Comparison of ENCODE assay signal across 1 cellular context in genomic region chr11:68121067-68121899, GRCh38.
A peak's percentile ranks its signal among the peaks of the same experiment; 100 is the strongest.
TF ChIP-seq lines count a peak whose summit lies in the region.

TSS of gene CHKA (minus strand) at chr11:68121388. CDS start at chr11:68121177, 211 bp downstream.

TF ChIP-seq in HepG2, 621 proteins besides CTCF, POLR2A, EP300 and RAD21 (continued from another document and continues in another):
- TF ChIP-seq ZNF451 (CRISPR knock-in tag; IDR thresholded peaks at IDR 0.05) = peak; percentile 47; the same call in 1 of the 2 replicates
- peak; percentile 38; the same call in 1 of the 2 replicates for TF ChIP-seq ELF3 (CRISPR knock-in tag; IDR thresholded peaks at IDR 0.05)
- no peak for TF ChIP-seq SMARCE1 (IDR thresholded peaks at IDR 0.05; ENCODE audit: borderline replicate concordance)
- TF ChIP-seq ZNF589 (CRISPR knock-in tag; conservative IDR thresholded peaks at IDR 0.05) = peak; percentile 80; the same call in 1 of the 2 replicates
- no peak for TF ChIP-seq SIN3B (IDR thresholded peaks at IDR 0.05; ENCODE audit: low read length)
- no peak for TF ChIP-seq MIXL1 (CRISPR knock-in tag; IDR thresholded peaks at IDR 0.05)
- TF ChIP-seq NFKB2 (CRISPR knock-in tag; IDR thresholded peaks at IDR 0.05; ENCODE audit: borderline replicate concordance) = peak; percentile 39; the same call in 1 of the 2 replicates
- no peak for TF ChIP-seq SCMH1 (CRISPR knock-in tag; IDR thresholded peaks at IDR 0.05; ENCODE audit: borderline replicate concordance)
- no peak for TF ChIP-seq HOXA5 (CRISPR knock-in tag; IDR thresholded peaks at IDR 0.05)
- TF ChIP-seq, protein P1, sequence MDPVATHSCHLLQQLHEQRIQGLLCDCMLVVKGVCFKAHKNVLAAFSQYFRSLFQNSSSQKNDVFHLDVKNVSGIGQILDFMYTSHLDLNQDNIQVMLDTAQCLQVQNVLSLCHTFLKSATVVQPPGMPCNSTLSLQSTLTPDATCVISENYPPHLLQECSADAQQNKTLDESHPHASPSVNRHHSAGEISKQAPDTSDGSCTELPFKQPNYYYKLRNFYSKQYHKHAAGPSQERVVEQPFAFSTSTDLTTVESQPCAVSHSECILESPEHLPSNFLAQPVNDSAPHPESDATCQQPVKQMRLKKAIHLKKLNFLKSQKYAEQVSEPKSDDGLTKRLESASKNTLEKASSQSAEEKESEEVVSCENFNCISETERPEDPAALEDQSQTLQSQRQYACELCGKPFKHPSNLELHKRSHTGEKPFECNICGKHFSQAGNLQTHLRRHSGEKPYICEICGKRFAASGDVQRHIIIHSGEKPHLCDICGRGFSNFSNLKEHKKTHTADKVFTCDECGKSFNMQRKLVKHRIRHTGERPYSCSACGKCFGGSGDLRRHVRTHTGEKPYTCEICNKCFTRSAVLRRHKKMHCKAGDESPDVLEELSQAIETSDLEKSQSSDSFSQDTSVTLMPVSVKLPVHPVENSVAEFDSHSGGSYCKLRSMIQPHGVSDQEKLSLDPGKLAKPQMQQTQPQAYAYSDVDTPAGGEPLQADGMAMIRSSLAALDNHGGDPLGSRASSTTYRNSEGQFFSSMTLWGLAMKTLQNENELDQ (CRISPR knock-in tag; IDR thresholded peaks at IDR 0.05; ENCODE audit: borderline replicate concordance) = no peak
- TF ChIP-seq DNMT3B (CRISPR knock-in tag; conservative IDR thresholded peaks at IDR 0.05) = no peak
- no peak for TF ChIP-seq ZNF382 (CRISPR knock-in tag; IDR thresholded peaks at IDR 0.05; ENCODE audit: borderline replicate concordance)
- no peak for TF ChIP-seq ZNF740 (CRISPR knock-in tag; IDR thresholded peaks at IDR 0.05)
- 0 out of 2 replicates have a peak, but pooled peaks have one; percentile 7 for TF ChIP-seq ZNF34 (CRISPR knock-in tag; IDR thresholded peaks at IDR 0.05; ENCODE audit: borderline replicate concordance)
- TF ChIP-seq SP4 (CRISPR knock-in tag; IDR thresholded peaks at IDR 0.05) = peak; percentile 66; the same call in 1 of the 2 replicates
- no peak for TF ChIP-seq ZNF75D (CRISPR knock-in tag; IDR thresholded peaks at IDR 0.05; ENCODE audit: borderline replicate concordance)
- no peak for TF ChIP-seq ZNF605 (CRISPR knock-in tag; IDR thresholded peaks at IDR 0.05)
- TF ChIP-seq, protein P2, sequence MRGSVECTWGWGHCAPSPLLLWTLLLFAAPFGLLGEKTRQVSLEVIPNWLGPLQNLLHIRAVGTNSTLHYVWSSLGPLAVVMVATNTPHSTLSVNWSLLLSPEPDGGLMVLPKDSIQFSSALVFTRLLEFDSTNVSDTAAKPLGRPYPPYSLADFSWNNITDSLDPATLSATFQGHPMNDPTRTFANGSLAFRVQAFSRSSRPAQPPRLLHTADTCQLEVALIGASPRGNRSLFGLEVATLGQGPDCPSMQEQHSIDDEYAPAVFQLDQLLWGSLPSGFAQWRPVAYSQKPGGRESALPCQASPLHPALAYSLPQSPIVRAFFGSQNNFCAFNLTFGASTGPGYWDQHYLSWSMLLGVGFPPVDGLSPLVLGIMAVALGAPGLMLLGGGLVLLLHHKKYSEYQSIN (CRISPR knock-in tag; IDR thresholded peaks at IDR 0.05; ENCODE audit: borderline replicate concordance) = no peak
- TF ChIP-seq, protein P3, sequence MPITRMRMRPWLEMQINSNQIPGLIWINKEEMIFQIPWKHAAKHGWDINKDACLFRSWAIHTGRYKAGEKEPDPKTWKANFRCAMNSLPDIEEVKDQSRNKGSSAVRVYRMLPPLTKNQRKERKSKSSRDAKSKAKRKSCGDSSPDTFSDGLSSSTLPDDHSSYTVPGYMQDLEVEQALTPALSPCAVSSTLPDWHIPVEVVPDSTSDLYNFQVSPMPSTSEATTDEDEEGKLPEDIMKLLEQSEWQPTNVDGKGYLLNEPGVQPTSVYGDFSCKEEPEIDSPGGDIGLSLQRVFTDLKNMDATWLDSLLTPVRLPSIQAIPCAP (CRISPR knock-in tag; IDR thresholded peaks at IDR 0.05; ENCODE audit: low read depth) = no peak
- peak; percentile 16; the same call in 1 of the 2 replicates for TF ChIP-seq ZNF431 (CRISPR knock-in tag; IDR thresholded peaks at IDR 0.05; ENCODE audit: borderline replicate concordance, low read depth)
- no peak for TF ChIP-seq HDAC1 (CRISPR knock-in tag; IDR thresholded peaks at IDR 0.05)
- TF ChIP-seq ZFY (CRISPR knock-in tag; IDR thresholded peaks at IDR 0.05) = no peak
- TF ChIP-seq, protein P4, sequence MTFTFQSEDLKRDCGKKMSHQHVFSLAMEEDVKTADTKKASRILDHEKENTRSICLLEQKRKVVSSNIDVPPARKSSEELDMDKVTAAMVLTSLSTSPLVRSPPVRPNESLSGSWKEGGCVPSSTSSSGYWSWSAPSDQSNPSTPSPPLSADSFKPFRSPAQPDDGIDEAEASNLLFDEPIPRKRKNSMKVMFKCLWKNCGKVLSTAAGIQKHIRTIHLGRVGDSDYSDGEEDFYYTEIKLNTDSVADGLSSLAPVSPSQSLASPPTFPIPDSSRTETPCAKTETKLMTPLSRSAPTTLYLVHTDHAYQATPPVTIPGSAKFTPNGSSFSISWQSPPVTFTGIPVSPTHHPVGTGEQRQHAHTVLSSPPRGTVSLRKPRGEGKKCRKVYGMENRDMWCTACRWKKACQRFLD (CRISPR knock-in tag; IDR thresholded peaks at IDR 0.05; ENCODE audit: borderline replicate concordance) = no peak
- TF ChIP-seq, protein P5, sequence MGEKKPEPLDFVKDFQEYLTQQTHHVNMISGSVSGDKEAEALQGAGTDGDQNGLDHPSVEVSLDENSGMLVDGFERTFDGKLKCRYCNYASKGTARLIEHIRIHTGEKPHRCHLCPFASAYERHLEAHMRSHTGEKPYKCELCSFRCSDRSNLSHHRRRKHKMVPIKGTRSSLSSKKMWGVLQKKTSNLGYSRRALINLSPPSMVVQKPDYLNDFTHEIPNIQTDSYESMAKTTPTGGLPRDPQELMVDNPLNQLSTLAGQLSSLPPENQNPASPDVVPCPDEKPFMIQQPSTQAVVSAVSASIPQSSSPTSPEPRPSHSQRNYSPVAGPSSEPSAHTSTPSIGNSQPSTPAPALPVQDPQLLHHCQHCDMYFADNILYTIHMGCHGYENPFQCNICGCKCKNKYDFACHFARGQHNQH (CRISPR knock-in tag; IDR thresholded peaks at IDR 0.05) = peak; percentile 69; the same call in 1 of the 2 replicates
- TF ChIP-seq SOX13 (IDR thresholded peaks at IDR 0.05) = no peak
- TF ChIP-seq SOX13 (CRISPR knock-in tag; conservative IDR thresholded peaks at IDR 0.05 in 1 of 2, IDR thresholded peaks at IDR 0.05 in 1 of 2) = no peak
- peak; percentile 76 for TF ChIP-seq SP2 (CRISPR knock-in tag; IDR thresholded peaks at IDR 0.05)
- TF ChIP-seq ZBTB1 (CRISPR knock-in tag; IDR thresholded peaks at IDR 0.05; ENCODE audit: borderline replicate concordance) = no peak
- no peak for TF ChIP-seq RELA (CRISPR knock-in tag; IDR thresholded peaks at IDR 0.05)
- no peak for TF ChIP-seq HES4 (CRISPR knock-in tag; IDR thresholded peaks at IDR 0.05; ENCODE audit: borderline replicate concordance)
- TF ChIP-seq POLR2AphosphoS2 (IDR thresholded peaks at IDR 0.05; ENCODE audit: low read depth, low read length) = no peak
- peak; percentile 62 for TF ChIP-seq SPEN (CRISPR knock-in tag; IDR thresholded peaks at IDR 0.05; ENCODE audit: low read depth)
- no peak for TF ChIP-seq ZNF234 (CRISPR knock-in tag; conservative IDR thresholded peaks at IDR 0.05)
- no peak for TF ChIP-seq SUZ12 (IDR thresholded peaks at IDR 0.05; ENCODE audit: low read depth, low read length)
- no peak for TF ChIP-seq ZNF891 (CRISPR knock-in tag; IDR thresholded peaks at IDR 0.05)
- TF ChIP-seq SNAPC2 (CRISPR knock-in tag; IDR thresholded peaks at IDR 0.05) = 0 out of 2 replicates have a peak, but pooled peaks have one; percentile 67
- TF ChIP-seq TEAD2 (CRISPR knock-in tag; IDR thresholded peaks at IDR 0.05) = no peak
- peak; percentile 25; the same call in 1 of the 2 replicates for TF ChIP-seq ZNF563 (CRISPR knock-in tag; IDR thresholded peaks at IDR 0.05)
- TF ChIP-seq, protein P6, sequence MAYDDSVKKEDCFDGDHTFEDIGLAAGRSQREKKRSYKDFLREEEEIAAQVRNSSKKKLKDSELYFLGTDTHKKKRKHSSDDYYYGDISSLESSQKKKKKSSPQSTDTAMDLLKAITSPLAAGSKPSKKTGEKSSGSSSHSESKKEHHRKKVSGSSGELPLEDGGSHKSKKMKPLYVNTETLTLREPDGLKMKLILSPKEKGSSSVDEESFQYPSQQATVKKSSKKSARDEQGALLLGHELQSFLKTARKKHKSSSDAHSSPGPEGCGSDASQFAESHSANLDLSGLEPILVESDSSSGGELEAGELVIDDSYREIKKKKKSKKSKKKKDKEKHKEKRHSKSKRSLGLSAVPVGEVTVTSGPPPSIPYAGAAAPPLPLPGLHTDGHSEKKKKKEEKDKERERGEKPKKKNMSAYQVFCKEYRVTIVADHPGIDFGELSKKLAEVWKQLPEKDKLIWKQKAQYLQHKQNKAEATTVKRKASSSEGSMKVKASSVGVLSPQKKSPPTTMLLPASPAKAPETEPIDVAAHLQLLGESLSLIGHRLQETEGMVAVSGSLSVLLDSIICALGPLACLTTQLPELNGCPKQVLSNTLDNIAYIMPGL (CRISPR knock-in tag; IDR thresholded peaks at IDR 0.05; ENCODE audit: borderline replicate concordance in 1 of 2, low read depth in 1 of 2) = no peak; a peak in 2 of 4 replicates
- TF ChIP-seq ZBTB7B (CRISPR knock-in tag; IDR thresholded peaks at IDR 0.05) = peak; percentile 85; the same call in 1 of the 2 replicates
- TF ChIP-seq ZNF264 (CRISPR knock-in tag; IDR thresholded peaks at IDR 0.05) = no peak
- TF ChIP-seq ZKSCAN1 (IDR thresholded peaks at IDR 0.05; ENCODE audit: low read length) = no peak
- TF ChIP-seq TGIF2 (CRISPR knock-in tag; IDR thresholded peaks at IDR 0.05) = no peak
- TF ChIP-seq ZFP1 (CRISPR knock-in tag; IDR thresholded peaks at IDR 0.05) = no peak
- TF ChIP-seq ZSCAN31 (CRISPR knock-in tag; IDR thresholded peaks at IDR 0.05; ENCODE audit: low read depth) = 0 out of 2 replicates have a peak, but pooled peaks have one; percentile 9
- peak; percentile 63; the same call in 1 of the 2 replicates for TF ChIP-seq ZNF510 (CRISPR knock-in tag; IDR thresholded peaks at IDR 0.05; ENCODE audit: low read depth)
- TF ChIP-seq AFF4 (CRISPR knock-in tag; IDR thresholded peaks at IDR 0.05) = no peak
- TF ChIP-seq HOXA7 (CRISPR knock-in tag; IDR thresholded peaks at IDR 0.05) = no peak
- TF ChIP-seq KDM2A (CRISPR knock-in tag; IDR thresholded peaks at IDR 0.05; ENCODE audit: borderline replicate concordance, low read depth) = peak; percentile 55; the same call in 1 of the 2 replicates
- TF ChIP-seq ZNF10 (CRISPR knock-in tag; IDR thresholded peaks at IDR 0.05; ENCODE audit: borderline replicate concordance, low read depth) = no peak
- no peak for TF ChIP-seq NR1H2 (CRISPR knock-in tag; IDR thresholded peaks at IDR 0.05; ENCODE audit: borderline replicate concordance, low read depth)
- no peak for TF ChIP-seq BATF2 (CRISPR knock-in tag; IDR thresholded peaks at IDR 0.05)
- no peak for TF ChIP-seq ZNF557 (CRISPR knock-in tag; IDR thresholded peaks at IDR 0.05)
- TF ChIP-seq ZNF800 (CRISPR knock-in tag; IDR thresholded peaks at IDR 0.05) = no peak
- no peak for TF ChIP-seq HIVEP1 (CRISPR knock-in tag; IDR thresholded peaks at IDR 0.05)
- TF ChIP-seq NFYC (CRISPR knock-in tag; IDR thresholded peaks at IDR 0.05) = peak; percentile 82
- no peak for TF ChIP-seq ZBTB42 (CRISPR knock-in tag; IDR thresholded peaks at IDR 0.05)
